Comparison of ENCODE assay signal across 7 cellular contexts in the genomic region with DNA sequence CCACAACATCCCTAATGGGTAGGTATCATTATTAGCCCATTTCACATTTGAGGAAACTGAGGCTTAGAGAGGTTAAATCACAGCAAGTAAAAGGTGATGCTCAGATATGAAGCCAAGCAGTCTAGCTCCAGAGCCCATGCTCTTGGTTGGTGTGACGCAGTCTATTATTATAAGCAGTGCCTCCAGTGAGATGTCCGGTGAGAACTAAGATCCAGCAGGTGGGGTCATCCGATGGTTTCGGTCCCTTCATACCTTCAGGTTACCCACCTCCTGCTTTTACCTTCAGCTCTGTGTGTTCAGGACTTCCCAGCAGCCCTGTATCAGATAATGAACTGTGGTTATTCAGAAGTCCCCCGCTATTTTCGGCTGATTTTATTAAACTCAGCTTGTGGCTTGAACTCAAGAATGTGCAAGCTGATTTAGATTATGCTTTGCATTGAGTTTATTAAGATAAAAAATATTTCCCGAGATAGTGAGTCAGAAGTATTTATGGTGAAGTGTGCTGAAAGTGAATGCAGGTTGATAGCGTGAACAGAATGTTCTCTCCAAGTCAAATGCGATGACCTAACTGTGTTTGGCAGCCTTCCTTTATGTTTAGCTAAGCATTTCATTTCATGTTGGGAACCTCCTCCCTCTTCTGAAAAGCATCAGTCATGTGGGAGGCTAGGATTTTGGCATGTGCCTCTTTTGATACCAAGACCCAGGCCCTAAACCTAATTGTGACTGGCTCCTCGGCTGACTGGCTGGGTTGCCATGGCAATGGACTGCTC.
DNase-seq lines count a peak whose midpoint lies in the region; ATAC-seq and TF ChIP-seq lines count a peak whose summit lies in the region.

No MANE protein-coding gene starts in this region.

- no peak for TF ChIP-seq CTCF in upper lobe of right lung (IDR thresholded peaks at IDR 0.05)

- no peaks in the 10 kb centered on the region for H3K9me3 ChIP-seq in upper lobe of right lung
- H3K9me3 ChIP-seq in SJCRH30 (replicated peaks) = no peaks in the 10 kb centered on the region

- no peak overlapping the region for H3K4me3 ChIP-seq in upper lobe of right lung
- no peak overlapping the region for H3K4me3 ChIP-seq in SJCRH30

- no peaks in the 10 kb centered on the region for H3K27me3 ChIP-seq in upper lobe of right lung
- no peaks in the 10 kb centered on the region for H3K27me3 ChIP-seq in SJCRH30

- peak; percentile 82 for ATAC-seq in upper lobe of right lung
- no peak for ATAC-seq in HG03108 (IDR thresholded peaks at IDR 0.05; ENCODE audit: unreplicated experiment)

- intact Hi-C loops in upper lobe of right lung (cut with DNase I) = no loop called here

- H3K4me1 ChIP-seq in upper lobe of right lung (peaks cover 10% of the 10 kb centered on the region), SJCRH30 (peaks cover 28% of the 10 kb centered on the region)

- H3K27ac ChIP-seq in cingulate gyrus (ENCODE audit: low read depth, low read length) = peak overlapping the region; percentile 77
- H3K27ac ChIP-seq in upper lobe of right lung = peak overlapping the region; percentile 59
- H3K27ac ChIP-seq in SJCRH30 = no peak overlapping the region

- H3K36me3 ChIP-seq in upper lobe of right lung (no peaks in the 10 kb centered on the region), SJCRH30 (no peaks in the 10 kb centered on the region)

- DNase-seq in NCI-H1694 treated with DMSO at 0.1 percent for 48 hours (lab: John Stamatoyannopoulos, UW) (peak; percentile 30), lung microvascular endothelial cell (ENCODE audit: low read depth in 2 of 2) (peak; percentile 11 to 81), upper lobe of right lung (no peak), SJCRH30 (no peak), SW 1271 (lab: John Stamatoyannopoulos, UW) (no peak)

Comparison
In these comparisons a context has a peak if more than half of its experiments do, and no peak if none do; other contexts are left out.
1. DNase-seq: peak in NCI-H1694 treated with DMSO at 0.1 percent for 48 hours (single experiment) and lung microvascular endothelial cell (2 of 2); none in upper lobe of right lung (single experiment), SJCRH30 (0 of 2) and SW 1271 (0 of 2).